8 cellular contexts compared by ENCODE assay signal in genomic region chr14:104752338-104752734, GRCh38. TPM values are rescaled to one million over a fixed set of nuclear protein-coding genes. Genes with fewer than 3 reads are reported as not detected.
DNase-seq lines count a peak whose midpoint lies in the region; ATAC-seq and TF ChIP-seq lines count a peak whose summit lies in the region.

No MANE protein-coding gene starts in this region.

- H3K27ac ChIP-seq in ascending aorta: peak overlapping the region; percentile 74 to 81
- H3K27ac ChIP-seq in lung (ENCODE audit: low read depth in 1 of 2, low read length in 1 of 2): peak overlapping the region; percentile 74 to 88

- H3K9me3 ChIP-seq in ascending aorta: no peaks in the 10 kb centered on the region
- H3K9me3 ChIP-seq in lung (ENCODE audit: control insufficient read depth in 2 of 2, insufficient read depth in 1 of 2, low read length in 1 of 2): no peaks in the 10 kb centered on the region

- intact Hi-C loops in ascending aorta (cut with DNase I): loop anchor here (1.0 to 2.0 kb wide), 3 partner anchors 29 to 220 kb away; no protein-coding TSS in a partner anchor

- no peak for DNase-seq in activated T-cell treated with anti-CD3 and anti-CD28 coated beads, Interleukin-2, amount 50 U/mL, for 24 hours
- DNase-seq in activated T-cell treated with anti-CD3 and anti-CD28 coated beads, Interleukin-2, amount 50 U/mL, for 48 hours: no peak
- DNase-seq in ascending aorta (ENCODE audit: low spot score in 2 of 2) (no peak), lung (ENCODE audit: low spot score) (no peak), omental fat pad (ENCODE audit: low spot score) (no peak), CD1c-positive myeloid dendritic cell (ENCODE audit: extremely low spot score) (no peak)
- DNase-seq in stimulated activated CD8-positive, alpha-beta memory T cell treated with anti-CD3 and anti-CD28 coated beads, Interleukin-4, amount 100 ng/mL, for 48 hours: no peak

- peaks cover 39% of the 10 kb centered on the region for H3K36me3 Mint-ChIP-seq in activated T-cell treated with anti-CD3 and anti-CD28 coated beads, Interleukin-2, amount 50 U/mL, for 24 hours (ENCODE audit: low read depth)

- H3K27ac Mint-ChIP-seq in activated T-cell treated with anti-CD3 and anti-CD28 coated beads, Interleukin-2, amount 50 U/mL, for 24 hours: peak overlapping the region; percentile 95

- peak; percentile 69 for ATAC-seq in HG03378 (IDR thresholded peaks at IDR 0.05; ENCODE audit: unreplicated experiment)
- ATAC-seq in lung (ENCODE audit: insufficient read depth, low FRiP score): no peak
- no peak for ATAC-seq in omental fat pad (ENCODE audit: low FRiP score)

- H3K27me3 Mint-ChIP-seq in activated T-cell treated with anti-CD3 and anti-CD28 coated beads, Interleukin-2, amount 50 U/mL, for 24 hours: no peaks in the 10 kb centered on the region

- peak overlapping the region; percentile 97 for H3K4me3 Mint-ChIP-seq in activated T-cell treated with anti-CD3 and anti-CD28 coated beads, Interleukin-2, amount 50 U/mL, for 24 hours

- H3K4me1 ChIP-seq in ascending aorta: peaks cover 45 to 61% of the 10 kb centered on the region in 2 donors
- H3K4me1 ChIP-seq in lung (ENCODE audit: control insufficient read depth in 2 of 2, insufficient read depth in 2 of 2, low read length in 2 of 2): peaks cover 0 to 13% of the 10 kb centered on the region in 2 donors

- H3K36me3 ChIP-seq in ascending aorta (peaks cover 20 to 23% of the 10 kb centered on the region in 2 donors), lung (ENCODE audit: control insufficient read depth in 2 of 2, insufficient read depth in 2 of 2, low read length in 2 of 2) (peaks cover 0 to 23% of the 10 kb centered on the region in 2 donors)

- no peaks in the 10 kb centered on the region for H3K9me3 Mint-ChIP-seq in activated T-cell treated with anti-CD3 and anti-CD28 coated beads, Interleukin-2, amount 50 U/mL, for 24 hours

- H3K4me1 Mint-ChIP-seq in activated T-cell treated with anti-CD3 and anti-CD28 coated beads, Interleukin-2, amount 50 U/mL, for 24 hours (ENCODE audit: low read depth): peaks cover 37% of the 10 kb centered on the region

- H3K4me3 ChIP-seq in ascending aorta (peak overlapping the region; percentile 89 to 99), lung (peak overlapping the region; percentile 32)

- TF ChIP-seq CTCF in ascending aorta (IDR thresholded peaks at IDR 0.05): no peak
- TF ChIP-seq CTCF in lung (IDR thresholded peaks at IDR 0.05; ENCODE audit: control extremely low read depth, extremely low read depth): no peak
- TF ChIP-seq CTCF in omental fat pad (IDR thresholded peaks at IDR 0.05): no peak

- WGBS in lung, 2 donors: 7 to 15% methylated on average over 32 of the region's 32 CpGs

- H3K27me3 ChIP-seq in ascending aorta (no peaks in the 10 kb centered on the region), lung (ENCODE audit: control insufficient read depth, insufficient read depth) (no peaks in the 10 kb centered on the region)

RNA-seq across cellular contexts. Expression of gene SIVA1, which starts 0.6 kb away (rescaled TPM):
- 410 TPM for total RNA-seq in ascending aorta
- 10 to 100 TPM; 67.5 to 91.8 TPM for total RNA-seq in lung
- polyA plus RNA-seq in lung: 100 to 1,000 TPM; 164 to 212 TPM
- total RNA-seq in omental fat pad: 100 to 1,000 TPM; 141 to 262 (median 167) TPM

RNA-seq across cellular contexts. Expression of gene ADSS1, which starts 28.3 kb away (rescaled TPM):
- total RNA-seq in ascending aorta (30.2 TPM), lung (1 to 10 TPM; 8.0 to 9.3 TPM), omental fat pad (10 to 100 TPM in 1 of 4 donors, 1 to 10 TPM in 3; 3.7 to 26.0 (median 5.6) TPM)
- 1 to 10 TPM; 5.3 to 6.1 TPM for polyA plus RNA-seq in lung

RNA-seq across cellular contexts. Expression of gene AKT1, which starts 43.2 kb away (rescaled TPM):
- total RNA-seq in ascending aorta (112 TPM), lung (100 to 1,000 TPM; 161 to 224 TPM), omental fat pad (100 to 1,000 TPM; 104 to 121 (median 107) TPM)
- polyA plus RNA-seq in lung: 100 to 1,000 TPM; 142 to 159 TPM

RNA-seq across cellular contexts. Expression of gene ZBTB42, which starts 48.6 kb away (rescaled TPM):
- total RNA-seq in ascending aorta: 23.5 TPM
- 10 to 100 TPM; 10.2 to 18.6 TPM for total RNA-seq in lung
- polyA plus RNA-seq in lung: 10 to 100 TPM; 11.4 to 11.9 TPM
- total RNA-seq in omental fat pad: 1 to 10 TPM; 3.0 to 8.0 (median 6.3) TPM
